In genomic region chr5:82817897-82818676, GRCh38 we compare ENCODE assay signal across 15 cellular contexts.
DNase-seq lines count a peak whose midpoint lies in the region; ATAC-seq and TF ChIP-seq lines count a peak whose summit lies in the region.
"Had no signal": no experiment of that assay in that cellular context is flagged by ENCODE, and none has a peak within 500 bp of the region (broad histone marks: within the 10 kb centered on the region; RNA-seq: fewer than 3 reads in every experiment).

No MANE protein-coding gene starts in this region.

- in situ Hi-C loops in GM13977 (cut with MboI; ENCODE audit: low pct_unique_long_range_greater_than_20kb, low sequenced_read_pairs, unreplicated experiment): no loop called here

- peaks cover 58% of the 10 kb centered on the region for H3K4me1 Mint-ChIP-seq in nephron

- H3K4me1 ChIP-seq in foreskin keratinocyte: no peaks in the 10 kb centered on the region
- H3K4me1 ChIP-seq: SJSA1 had no signal

- no peak overlapping the region for H3K4me3 Mint-ChIP-seq in nephron
- H3K4me3 Mint-ChIP-seq: CD8-positive, alpha-beta T cell had no signal

- TF ChIP-seq CTCF in GM10266 (IDR thresholded peaks at IDR 0.05; ENCODE audit: control insufficient read depth, insufficient read depth, low read depth, missing control alignments) (no peak), nephron (IDR thresholded peaks at IDR 0.05; ENCODE audit: unreplicated experiment in 3 of 3) (no peak), GM13977 (IDR thresholded peaks at IDR 0.05; ENCODE audit: extremely low read depth, insufficient read depth, missing control alignments) (no peak), foreskin keratinocyte (conservative IDR thresholded peaks at IDR 0.05) (no peak)

- no peak overlapping the region for H3K27ac ChIP-seq in foreskin keratinocyte
- H3K27ac ChIP-seq: HL-60, RWPE1, SJSA1 had no signal

- H3K36me3 Mint-ChIP-seq in nephron (ENCODE audit: low read depth): no peaks in the 10 kb centered on the region
- H3K36me3 Mint-ChIP-seq: CD8-positive, alpha-beta T cell had no signal

- H3K9me3 Mint-ChIP-seq in nephron: no peaks in the 10 kb centered on the region
- H3K9me3 Mint-ChIP-seq: CD8-positive, alpha-beta T cell had no signal

- ATAC-seq in GM18520 (IDR thresholded peaks at IDR 0.05; ENCODE audit: unreplicated experiment): peak; percentile 33
- ATAC-seq in HG02610 (IDR thresholded peaks at IDR 0.05; ENCODE audit: unreplicated experiment): peak; percentile 48
- ATAC-seq in foreskin keratinocyte: no peak
- ATAC-seq: CD8-positive, alpha-beta T cell; HCT116 had no signal

- H3K27me3 ChIP-seq in foreskin keratinocyte: no peaks in the 10 kb centered on the region
- H3K27me3 ChIP-seq: SJSA1 had no signal

- peak; percentile 11 for DNase-seq in GM10266 (ENCODE audit: extremely low spot score)
- no peak for DNase-seq in GM13977 (ENCODE audit: low spot score)
- DNase-seq in foreskin keratinocyte: no peak
- no peak for DNase-seq in DMS153 (lab: John Stamatoyannopoulos, UW)
- DNase-seq: CD8-positive, alpha-beta T cell; NCI-H1436 treated with DMSO at 0.1 percent for 48 hours; NCI-H2227 treated with DMSO at 0.1 percent for 48 hours; OCI-M1 had no signal

- H3K27ac Mint-ChIP-seq in nephron: peak overlapping the region; percentile 10 to 61 (median 31)
- H3K27ac Mint-ChIP-seq: CD8-positive, alpha-beta T cell had no signal

- H3K27me3 Mint-ChIP-seq in nephron (ENCODE audit: low read depth): no peaks in the 10 kb centered on the region
